In genomic region chr20:23090147-23090546, GRCh38 we compare ENCODE assay signal across 28 cellular contexts. TPM values are rescaled to one million over a fixed set of nuclear protein-coding genes. Genes with fewer than 3 reads are reported as not detected.
"Had no signal": no experiment of that assay in that cellular context is flagged by ENCODE, and none has a peak within 500 bp of the region (broad histone marks: within the 10 kb centered on the region; RNA-seq: fewer than 3 reads in every experiment).

No MANE protein-coding gene starts in this region.

- H3K9me3 Mint-ChIP-seq: effector memory CD8-positive, alpha-beta T cell; T-cell had no signal

- H3K27ac Mint-ChIP-seq: activated CD8-positive, alpha-beta T cell treated with anti-CD3 and anti-CD28 coated beads, Interleukin-2, amount 10 ng/mL, durations not matched to agents 7 days and 5 days; activated naive CD8-positive, alpha-beta T cell; effector memory CD8-positive, alpha-beta T cell; naive B cell; T-cell had no signal

- H3K27ac ChIP-seq: adrenal gland, ascending aorta, brain microvascular endothelial cell, esophagus squamous epithelium, gastrocnemius medialis, lower lobe of right lung, WERI-Rb-1 had no signal

- H3K9me3 ChIP-seq: adrenal gland, ascending aorta, esophagus squamous epithelium, gastrocnemius medialis, lower lobe of right lung, upper lobe of left lung had no signal

- H3K4me3 Mint-ChIP-seq: activated CD8-positive, alpha-beta T cell treated with anti-CD3 and anti-CD28 coated beads, Interleukin-2, amount 10 ng/mL, durations not matched to agents 7 days and 5 days; activated naive CD8-positive, alpha-beta T cell; effector memory CD8-positive, alpha-beta T cell; naive B cell; T-cell had no signal

- ATAC-seq: activated CD8-positive, alpha-beta T cell treated with anti-CD3 and anti-CD28 coated beads, Interleukin-2, amount 10 ng/mL, durations not matched to agents 7 days and 5 days; effector memory CD8-positive, alpha-beta T cell; gastrocnemius medialis; lower lobe of right lung; T-cell had no signal

- H3K36me3 Mint-ChIP-seq: activated naive CD8-positive, alpha-beta T cell; naive B cell; T-cell had no signal

- H3K4me3 ChIP-seq: adrenal gland, ascending aorta, esophagus squamous epithelium, gastrocnemius medialis, lower lobe of right lung, upper lobe of left lung had no signal

- DNase-seq: activated CD4-positive, alpha-beta T cell treated with anti-CD3 and anti-CD28 coated beads for 1 hour; activated CD4-positive, alpha-beta T cell treated with anti-CD3 and anti-CD28 coated beads, Interleukin-2, amount 50 U/mL, for 1 hour; activated CD8-positive, alpha-beta T cell treated with anti-CD3 and anti-CD28 coated beads, Interleukin-2, amount 10 ng/mL, durations not matched to agents 7 days and 5 days; brain microvascular endothelial cell; caudate nucleus; effector memory CD8-positive, alpha-beta T cell; esophagus squamous epithelium; gastrocnemius medialis; hypothalamus; lower lobe of right lung; naive B cell; occipital lobe; posterior cingulate gyrus; stimulated activated CD4-positive, alpha-beta T cell treated with anti-CD3 and anti-CD28 coated beads, Interleukin-4, amount 100 ng/mL, for 24 hours; stimulated activated naive CD4-positive, alpha-beta T cell treated with Interleukin-2 at 50 U/mL for 16 hours; T-cell; upper lobe of left lung; WERI-Rb-1 had no signal

- H3K36me3 ChIP-seq: adrenal gland, ascending aorta, brain microvascular endothelial cell, esophagus squamous epithelium, gastrocnemius medialis, lower lobe of right lung, upper lobe of left lung, WERI-Rb-1 had no signal

- H3K27me3 ChIP-seq: adrenal gland, ascending aorta, brain microvascular endothelial cell, esophagus squamous epithelium, gastrocnemius medialis, upper lobe of left lung had no signal

- H3K27me3 Mint-ChIP-seq: activated naive CD8-positive, alpha-beta T cell had no signal

RNA-seq across cellular contexts. Expression of gene CD93, which starts 4.0 kb away (rescaled TPM):
- polyA plus RNA-seq: keratinocyte, neural cell had no signal

RNA-seq across cellular contexts. Expression of gene THBD, which starts 40.7 kb away (rescaled TPM):
- total RNA-seq: activated CD8-positive, alpha-beta T cell treated with anti-CD3 and anti-CD28 coated beads, Interleukin-2, amount 10 ng/mL, durations not matched to agents 7 days and 5 days had no signal
- polyA plus RNA-seq: neural cell had no signal

RNA-seq across cellular contexts. Expression of gene SSTR4, which starts 55.0 kb away (rescaled TPM):
- total RNA-seq: activated CD8-positive, alpha-beta T cell treated with anti-CD3 and anti-CD28 coated beads, Interleukin-2, amount 10 ng/mL, durations not matched to agents 7 days and 5 days; adrenal gland; ascending aorta; dermis microvascular lymphatic vessel endothelial cell; esophagus squamous epithelium; gastrocnemius medialis; mesenteric fat pad; mucosa of gallbladder; occipital lobe; renal cortical epithelial cell; T-cell had no signal
- polyA plus RNA-seq: adrenal gland, keratinocyte, neural cell, thymus had no signal
